ENCODE assay signal across 9 cellular contexts in the genomic region with DNA sequence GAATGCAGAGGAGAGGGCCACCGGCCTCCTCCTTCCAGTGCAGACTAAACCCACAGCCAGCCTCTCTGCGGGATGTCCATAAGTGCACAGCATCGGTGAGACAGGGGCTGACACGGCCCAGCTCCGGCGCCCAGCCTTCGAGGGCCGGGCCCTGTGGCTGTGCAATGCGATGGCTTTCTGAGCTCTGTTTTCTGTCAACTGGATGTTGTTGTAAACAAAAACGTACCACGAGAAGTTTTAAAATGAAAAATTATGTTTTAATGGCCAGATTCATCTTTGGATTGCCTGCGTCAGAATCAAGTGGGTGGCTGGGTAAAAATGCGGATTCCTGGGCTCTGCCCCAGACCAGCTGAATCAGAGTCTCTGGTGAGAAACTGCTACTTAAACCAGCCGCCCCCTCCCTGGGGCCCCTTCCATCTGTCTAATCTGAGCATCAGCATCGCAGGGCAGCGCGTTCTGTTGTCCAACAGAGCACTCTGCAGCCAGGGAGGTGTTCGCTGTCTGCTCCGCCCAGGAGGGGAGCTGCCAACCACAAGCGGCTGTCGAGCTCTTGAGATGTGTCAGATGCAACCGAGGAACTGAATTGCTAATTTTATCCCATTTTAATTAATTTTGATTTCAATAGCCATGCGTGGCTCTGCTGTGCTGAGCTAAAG.
DNase-seq lines count a peak whose midpoint lies in the region; ATAC-seq and TF ChIP-seq lines count a peak whose summit lies in the region.
"Had no signal": no experiment of that assay in that cellular context is flagged by ENCODE, and none has a peak within 500 bp of the region (broad histone marks: within the 10 kb centered on the region; RNA-seq: fewer than 3 reads in every experiment).

No MANE protein-coding gene starts in this region.

- in situ Hi-C loops in HAP-1 (cut with MboI; ENCODE audit: low sequenced_read_pairs), result no loop called here

- no peaks in the 10 kb centered on the region for H3K4me1 ChIP-seq in HAP-1

- H3K36me3 ChIP-seq in HAP-1 (replicated peaks), result peaks cover 32% of the 10 kb centered on the region

- peaks cover 10% of the 10 kb centered on the region for H3K9me3 Mint-ChIP-seq in WTC11

- intact Hi-C loops in left ventricle myocardium superior (cut with micrococcal nuclease), result no loop called here
- intact Hi-C loops in sciatic nerve (cut with DNase I), result no loop called here

- no peaks in the 10 kb centered on the region for H3K9me3 ChIP-seq in HAP-1

- no peak overlapping the region for H3K4me3 ChIP-seq in HAP-1

- no peak overlapping the region for H3K4me3 Mint-ChIP-seq in WTC11

- POLR2A ChIA-PET in WTC11 (lab: Charles Lee), result interaction anchor here (0.7 kb wide), 1 partner anchor 10 kb away, joined by 5 read pairs; no protein-coding TSS in a partner anchor

- DNase-seq in GM04504 (ENCODE audit: low read depth) (peak; percentile 65), WTC11 (ENCODE audit: low spot score) (no peak), left ventricle myocardium superior (peak; percentile 62), sciatic nerve (ENCODE audit: low spot score) (no peak), kidney glomerular epithelial cell (lab: John Stamatoyannopoulos, UW) (no peak), HAP-1 (ENCODE audit: low spot score in 2 of 2) (no peak)
- DNase-seq in activated CD4-positive, alpha-beta T cell treated with anti-CD3 and anti-CD28 coated beads, Interleukin-2, amount 50 U/mL, for 48 hours, result no peak
- DNase-seq: NCI-H1930 had no signal

- peaks cover 3% of the 10 kb centered on the region; the same call in 1 of the 2 replicates for H3K4me1 Mint-ChIP-seq in WTC11

- no peak for TF ChIP-seq CTCF in WTC11 (IDR thresholded peaks at IDR 0.05)

- ATAC-seq in WTC11, result no peak
- ATAC-seq in left ventricle myocardium superior, result no peak
- ATAC-seq in sciatic nerve, result peak; percentile 34
- no peak for ATAC-seq in HG02588 (IDR thresholded peaks at IDR 0.05; ENCODE audit: unreplicated experiment)

- H3K27me3 ChIP-seq in HAP-1 (ENCODE audit: low read depth), result no peaks in the 10 kb centered on the region

- H3K27ac Mint-ChIP-seq in WTC11, result peak overlapping the region; percentile 43

- H3K27me3 Mint-ChIP-seq in WTC11 (ENCODE audit: low read depth), result no peaks in the 10 kb centered on the region

- CTCF ChIA-PET in WTC11 (lab: Charles Lee), result interaction anchor here (1.3 to 1.5 kb wide), 2 partner anchors 22 to 29 kb away, joined by 3 to 9 read pairs; no protein-coding TSS in a partner anchor

- H3K36me3 Mint-ChIP-seq in WTC11, result peaks cover 40% of the 10 kb centered on the region

TF ChIP-seq in WTC11, 78 proteins besides CTCF, POLR2A, EP300 and RAD21:
- TF ChIP-seq GTF2I (CRISPR knock-in tag; conservative IDR thresholded peaks at IDR 0.05), result no peak
- no peak for TF ChIP-seq STAT6 (CRISPR knock-in tag; conservative IDR thresholded peaks at IDR 0.05; ENCODE audit: low read depth)
- TF ChIP-seq ETV6 (CRISPR knock-in tag; IDR thresholded peaks at IDR 0.05), result no peak
- no peak for TF ChIP-seq ZNF219 (CRISPR knock-in tag; IDR thresholded peaks at IDR 0.05; ENCODE audit: borderline replicate concordance)
- TF ChIP-seq RELA (CRISPR knock-in tag; IDR thresholded peaks at IDR 0.05; ENCODE audit: borderline replicate concordance), result no peak
- TF ChIP-seq, protein P1, sequence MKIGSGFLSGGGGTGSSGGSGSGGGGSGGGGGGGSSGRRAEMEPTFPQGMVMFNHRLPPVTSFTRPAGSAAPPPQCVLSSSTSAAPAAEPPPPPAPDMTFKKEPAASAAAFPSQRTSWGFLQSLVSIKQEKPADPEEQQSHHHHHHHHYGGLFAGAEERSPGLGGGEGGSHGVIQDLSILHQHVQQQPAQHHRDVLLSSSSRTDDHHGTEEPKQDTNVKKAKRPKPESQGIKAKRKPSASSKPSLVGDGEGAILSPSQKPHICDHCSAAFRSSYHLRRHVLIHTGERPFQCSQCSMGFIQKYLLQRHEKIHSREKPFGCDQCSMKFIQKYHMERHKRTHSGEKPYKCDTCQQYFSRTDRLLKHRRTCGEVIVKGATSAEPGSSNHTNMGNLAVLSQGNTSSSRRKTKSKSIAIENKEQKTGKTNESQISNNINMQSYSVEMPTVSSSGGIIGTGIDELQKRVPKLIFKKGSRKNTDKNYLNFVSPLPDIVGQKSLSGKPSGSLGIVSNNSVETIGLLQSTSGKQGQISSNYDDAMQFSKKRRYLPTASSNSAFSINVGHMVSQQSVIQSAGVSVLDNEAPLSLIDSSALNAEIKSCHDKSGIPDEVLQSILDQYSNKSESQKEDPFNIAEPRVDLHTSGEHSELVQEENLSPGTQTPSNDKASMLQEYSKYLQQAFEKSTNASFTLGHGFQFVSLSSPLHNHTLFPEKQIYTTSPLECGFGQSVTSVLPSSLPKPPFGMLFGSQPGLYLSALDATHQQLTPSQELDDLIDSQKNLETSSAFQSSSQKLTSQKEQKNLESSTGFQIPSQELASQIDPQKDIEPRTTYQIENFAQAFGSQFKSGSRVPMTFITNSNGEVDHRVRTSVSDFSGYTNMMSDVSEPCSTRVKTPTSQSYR (CRISPR knock-in tag; IDR thresholded peaks at IDR 0.05), result no peak
- no peak for TF ChIP-seq HMGXB4 (CRISPR knock-in tag; IDR thresholded peaks at IDR 0.05)
- no peak for TF ChIP-seq SMAD4 (CRISPR knock-in tag; IDR thresholded peaks at IDR 0.05)
- no peak for TF ChIP-seq FOXJ3 (CRISPR knock-in tag; IDR thresholded peaks at IDR 0.05; ENCODE audit: borderline replicate concordance)
- TF ChIP-seq MYBL2 (CRISPR knock-in tag; IDR thresholded peaks at IDR 0.05), result no peak
TF ChIP-seq in WTC11: peak in this region for 0.

Comparison
In these comparisons a context has a peak if more than half of its experiments do, and no peak if none do; other contexts are left out.
1. DNase-seq: peak in GM04504 (single experiment) and left ventricle myocardium superior (single experiment); none in WTC11 (single experiment), sciatic nerve (single experiment), kidney glomerular epithelial cell (single experiment), HAP-1 (0 of 2) and activated CD4-positive, alpha-beta T cell treated with anti-CD3 and anti-CD28 coated beads, Interleukin-2, amount 50 U/mL, for 48 hours (0 of 2).